16 cellular contexts compared by ENCODE assay signal in the genomic region with DNA sequence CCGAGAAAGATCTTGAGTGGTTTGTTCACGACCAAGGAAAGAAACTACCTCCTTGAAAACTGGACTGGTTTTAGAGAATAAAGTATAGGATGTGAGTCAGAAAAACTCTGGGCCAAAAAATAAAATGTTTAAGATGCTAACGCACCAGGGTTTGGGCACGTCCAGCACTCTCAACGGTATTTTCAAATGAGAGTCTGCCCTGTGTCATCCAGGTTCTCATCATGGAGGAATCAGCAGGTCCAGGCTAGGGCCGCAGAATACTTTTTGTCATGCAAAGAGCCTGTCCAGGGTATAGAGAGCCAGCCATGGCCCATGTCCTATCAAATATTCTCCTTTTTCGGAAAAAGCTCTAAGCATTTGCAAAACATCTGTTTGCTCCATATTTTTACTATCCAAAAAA. TPM values are rescaled to one million over a fixed set of nuclear protein-coding genes. Genes with fewer than 3 reads are reported as not detected.
DNase-seq lines count a peak whose midpoint lies in the region; ATAC-seq, FAIRE-seq and TF ChIP-seq lines count a peak whose summit lies in the region.
"Had no signal": no experiment of that assay in that cellular context is flagged by ENCODE, and none has a peak within 500 bp of the region (broad histone marks: within the 10 kb centered on the region; RNA-seq: fewer than 3 reads in every experiment).

No MANE protein-coding gene starts in this region.

- H3K4me3 ChIP-seq in SK-N-SH (ENCODE audit: low read depth in 2 of 2, low read length in 1 of 2) (no peak overlapping the region), H1 (ENCODE audit: extremely low read depth in 1 of 4, insufficient read depth in 2 of 4, low read depth in 3 of 4, low read length in 4 of 4) (peak overlapping the region in 1 of 4 experiments; percentile 78; a peak in 4 of 8 replicates), mesodermal cell (ENCODE audit: extremely low read depth, insufficient read depth, low read length, poor library complexity, severe bottlenecking) (peak overlapping the region; percentile 82), uterus (no peak overlapping the region)

- H4K8ac ChIP-seq in H1 (ENCODE audit: extremely low read depth, insufficient read depth, low read length), result no peak overlapping the region

- no peak overlapping the region for H3K18ac ChIP-seq in H1 (ENCODE audit: extremely low read depth, low read length)

- H3K79me1 ChIP-seq in H1 (ENCODE audit: low read depth, low read length), result peaks cover 16% of the 10 kb centered on the region

- H2BK12ac ChIP-seq in H1 (ENCODE audit: low read depth, low read length), result no peak overlapping the region

- no peak overlapping the region for H3K4ac ChIP-seq in H1 (replicated peaks; ENCODE audit: insufficient read length, low read depth, low read length)

- TF ChIP-seq POLR2A in H1 (IDR thresholded peaks at IDR 0.05; ENCODE audit: control extremely low read depth in 1 of 2, low read depth in 2 of 2, low read length in 2 of 2) (no peak), uterus (IDR thresholded peaks at IDR 0.05) (no peak)

- no peak overlapping the region for H3K14ac ChIP-seq in H1 (ENCODE audit: insufficient read length)

- no peak for DNase-seq in SK-N-SH
- DNase-seq in H1 (ENCODE audit: low read depth in 1 of 2, low spot score in 2 of 2), result no peak
- no peak for DNase-seq in uterus
- DNase-seq in OCI-M2 (lab: John Stamatoyannopoulos, UW; ENCODE audit: unreplicated experiment), result no peak
- DNase-seq in T-helper 2 cell, result no peak
- DNase-seq: 8988T; activated T-cell treated with anti-CD3 and anti-CD28 coated beads, Interleukin-2, amount 50 U/mL, for 1 hour; left cardiac atrium; NCI-H2227 treated with DMSO at 0.1 percent for 48 hours; nucleus accumbens; stimulated activated naive CD8-positive, alpha-beta T cell treated with anti-CD3 and anti-CD28 coated beads, Interleukin-15, Interleukin-2, amounts not matched to agents 100 U/mL and 50 U/mL, for 24 hours had no signal

- CTCF ChIA-PET in SK-N-SH (lab: Yijun Ruan, JAX) (interaction anchor here (1.0 to 2.5 kb wide), 2 partner anchors 62 to 182 kb away, joined by 3 to 9 read pairs; no protein-coding TSS in a partner anchor), H1 (lab: Charles Lee; ENCODE audit: partially characterized antibody) (interaction anchor here (0.7 to 17.5 kb wide), 4 partner anchors 19 to 183 kb away, joined by 3 to 258 read pairs (median 4); partner anchors contain the start of gene TIMM22)

- H3K27me3 ChIP-seq in SK-N-SH (ENCODE audit: insufficient read depth) (peaks cover 26% of the 10 kb centered on the region), H1 (replicated peaks in 1 of 4; ENCODE audit: control insufficient read depth in 3 of 4, extremely low read depth in 1 of 4, insufficient read depth in 3 of 4, low read length in 3 of 4) (no peaks in the 10 kb centered on the region), uterus (no peaks in the 10 kb centered on the region)

- H4K20me1 ChIP-seq in SK-N-SH (ENCODE audit: insufficient read depth), result peaks cover 22% of the 10 kb centered on the region
- H4K20me1 ChIP-seq in H1 (replicated peaks in 1 of 2; ENCODE audit: control insufficient read depth in 1 of 2, insufficient read depth in 2 of 2, low read length in 2 of 2), result peaks cover 7% of the 10 kb centered on the region in 2 experiments

- H3K27ac ChIP-seq in SK-N-SH (ENCODE audit: low read depth in 2 of 2, low read length in 1 of 2) (no peak overlapping the region; a peak in 1 of 4 replicates), H1 (ENCODE audit: low read depth, low read length) (no peak overlapping the region), mesodermal cell (ENCODE audit: low read depth, low read length, severe bottlenecking) (no peak overlapping the region), uterus (peak overlapping the region; percentile 28 to 83)
- H3K27ac ChIP-seq: VCaP had no signal

- H3K9me3 ChIP-seq in SK-N-SH (no peaks in the 10 kb centered on the region), H1 (ENCODE audit: insufficient read depth in 2 of 2, low read depth in 1 of 2, low read length in 1 of 2) (no peaks in the 10 kb centered on the region), mesodermal cell (ENCODE audit: control insufficient read depth, low read length) (no peaks in the 10 kb centered on the region), uterus (no peaks in the 10 kb centered on the region)

- no peak for TF ChIP-seq EP300 in SK-N-SH (IDR thresholded peaks at IDR 0.05; ENCODE audit: borderline replicate concordance in 1 of 2, low read depth in 1 of 2, low read length in 1 of 2)
- TF ChIP-seq EP300 in H1 (IDR thresholded peaks at IDR 0.05; ENCODE audit: borderline replicate concordance in 1 of 2, low read depth in 2 of 2, low read length in 2 of 2), result no peak

- H3F3A ChIP-seq in SK-N-SH (replicated peaks; ENCODE audit: insufficient read depth), result peaks cover 3% of the 10 kb centered on the region

- no peak overlapping the region for H2AK5ac ChIP-seq in H1 (ENCODE audit: low read depth, low read length)

- H2AFZ ChIP-seq in SK-N-SH (ENCODE audit: low read depth), result no peak overlapping the region
- no peak overlapping the region for H2AFZ ChIP-seq in H1 (ENCODE audit: low read length)

- H3K4me1 ChIP-seq in SK-N-SH (ENCODE audit: control insufficient read depth in 1 of 2, insufficient read depth in 2 of 2, low read depth in 1 of 2, low read length in 1 of 2), result peaks cover 0 to 16% of the 10 kb centered on the region in 2 experiments; a peak in 2 of 4 replicates
- H3K4me1 ChIP-seq in H1 (replicated peaks in 1 of 4; ENCODE audit: control insufficient read depth in 3 of 4, insufficient read depth in 4 of 4, low read length in 3 of 4), result peaks cover 8 to 27% (median 14%) of the 10 kb centered on the region in 4 experiments
- peaks cover 23% of the 10 kb centered on the region for H3K4me1 ChIP-seq in mesodermal cell (ENCODE audit: control insufficient read depth, insufficient read depth, low read length, poor library complexity, severe bottlenecking)
- peaks cover 0 to 4% of the 10 kb centered on the region in 2 donors for H3K4me1 ChIP-seq in uterus

- TF ChIP-seq CTCF in SK-N-SH (IDR thresholded peaks at IDR 0.05), result no peak
- no peak for TF ChIP-seq CTCF in H1 (IDR thresholded peaks at IDR 0.05; ENCODE audit: control extremely low read depth in 1 of 3, insufficient read depth in 1 of 3, low read depth in 1 of 3, low read length in 3 of 3)
- TF ChIP-seq CTCF in uterus (IDR thresholded peaks at IDR 0.05), result no peak

- POLR2A ChIA-PET in SK-N-SH (lab: Yijun Ruan, JAX), result no interaction called here
- POLR2A ChIA-PET in H1 (lab: Charles Lee; ENCODE audit: partially characterized antibody), result interaction anchor here (0.7 to 2.9 kb wide), 7 partner anchors 11 to 195 kb away, joined by 3 to 9 read pairs (median 3); partner anchors contain the start of genes GLOD4 and MRM3

- no peak overlapping the region for H2BK120ac ChIP-seq in H1 (replicated peaks; ENCODE audit: low read depth, low read length)

- no peak overlapping the region for H4K91ac ChIP-seq in H1 (replicated peaks; ENCODE audit: insufficient read length, low read length)

- TF ChIP-seq RAD21 in SK-N-SH (IDR thresholded peaks at IDR 0.05; ENCODE audit: low read length), result no peak
- no peak for TF ChIP-seq RAD21 in H1 (IDR thresholded peaks at IDR 0.05 in 1 of 2, conservative IDR thresholded peaks at IDR 0.05 in 1 of 2; ENCODE audit: low read depth in 2 of 2, low read length in 2 of 2)

- ATAC-seq in SK-N-SH treated with all-trans-retinoic acid at 6 μM for 48 hours (no peak), GM18909 (IDR thresholded peaks at IDR 0.05; ENCODE audit: poor library complexity, unreplicated experiment) (no peak)
- ATAC-seq: left cardiac atrium; stimulated activated naive CD8-positive, alpha-beta T cell treated with anti-CD3 and anti-CD28 coated beads, Interleukin-15, Interleukin-2, amounts not matched to agents 100 U/mL and 50 U/mL, for 24 hours had no signal

- FAIRE-seq in H1 (lab: Jason Lieb, UNC), result peak; percentile 63
- FAIRE-seq: GM12891 had no signal

- no peak overlapping the region; the same call in 1 of the 2 replicates for H3K9ac ChIP-seq in SK-N-SH
- no peak overlapping the region; a peak in 1 of 7 replicates for H3K9ac ChIP-seq in H1 (replicated peaks in 1 of 4; ENCODE audit: extremely low read depth in 1 of 4, low read depth in 3 of 4, low read length in 3 of 4)

- H3K36me3 ChIP-seq in SK-N-SH (replicated peaks in 1 of 2; ENCODE audit: control insufficient read depth in 1 of 2, insufficient read depth in 2 of 2, low read length in 1 of 2) (no peaks in the 10 kb centered on the region), H1 (ENCODE audit: control insufficient read depth in 2 of 4, insufficient read depth in 4 of 4, low read length in 3 of 4) (no peaks in the 10 kb centered on the region), mesodermal cell (ENCODE audit: control insufficient read depth, insufficient read depth, low read length) (peaks cover 12% of the 10 kb centered on the region), uterus (no peaks in the 10 kb centered on the region)

- H2BK20ac ChIP-seq in H1 (ENCODE audit: low read length), result no peak overlapping the region

- H3K4me2 ChIP-seq in SK-N-SH (peak overlapping the region; percentile 77; the same call in 1 of the 2 replicates), H1 (ENCODE audit: insufficient read depth in 1 of 2, low read depth in 2 of 2, low read length in 2 of 2) (peak overlapping the region; percentile 82 to 99)

- no peak overlapping the region for H3K56ac ChIP-seq in H1 (replicated peaks; ENCODE audit: insufficient read length, low read depth, low read length)

- WGBS in SK-N-SH (ENCODE audit: low lambda C conversion rate), result 39% methylated on average over 7 of the region's 7 CpGs
- 65% methylated on average over 7 of the region's 7 CpGs; no CpG with 5 or more reads in 1 of the 2 experiments for WGBS in H1 (ENCODE audit: extremely low coverage in 1 of 2, insufficient coverage in 1 of 2, insufficient read length in 1 of 2, insufficient replicate concordance in 2 of 2, low coverage in 1 of 2, low lambda C conversion rate in 2 of 2, missing lambda C conversion rate in 1 of 2), 2 experiments
- 45 to 50% methylated on average over 7 of the region's 7 CpGs for WGBS in mesodermal cell (ENCODE audit: insufficient coverage in 2 of 2), 2 experiments

- no peak overlapping the region for H2BK5ac ChIP-seq in H1 (ENCODE audit: low read depth, low read length)

- no peak overlapping the region for H2BK15ac ChIP-seq in H1 (ENCODE audit: low read length)

- H3K9me2 ChIP-seq in SK-N-SH, result no peaks in the 10 kb centered on the region

- peaks cover 7% of the 10 kb centered on the region for H3K23me2 ChIP-seq in H1 (ENCODE audit: low read depth, low read length)

- H3K79me2 ChIP-seq in SK-N-SH (ENCODE audit: insufficient read depth), result peaks cover 40% of the 10 kb centered on the region
- H3K79me2 ChIP-seq in H1 (ENCODE audit: control insufficient read depth in 1 of 2, insufficient read depth in 2 of 2, low read length in 2 of 2), result peaks cover 18 to 59% of the 10 kb centered on the region in 2 experiments

- no peak overlapping the region for H4K5ac ChIP-seq in H1 (ENCODE audit: insufficient read length, low read depth, low read length)

- intact Hi-C loops in uterus (cut with DNase I; ENCODE audit: low total_unique reads), result loop anchor here (10.0 kb wide), 1 partner anchor 92 kb away; no protein-coding TSS in a partner anchor

- H3K23ac ChIP-seq in H1 (ENCODE audit: insufficient read length), result no peak overlapping the region

RNA-seq across cellular contexts. Expression of gene NXN, which starts 2.4 kb away (rescaled TPM):
- polyA plus RNA-seq in SK-N-SH (2012; rRNA removed) (19.5 and 23.9 TPM in 2 replicates), H1 (2011; rRNA removed) (107 and 205 TPM in 2 replicates)
- polyA plus RNA-seq in SK-N-SH (2012; cell fraction: cytosol; rRNA removed), result 13.0 and 16.3 TPM in 2 replicates
- polyA plus RNA-seq in SK-N-SH (2012; cell fraction: nucleus; rRNA removed), result 16.6 and 20.7 TPM in 2 replicates
- total RNA-seq in H1 (2021; fragmentation: NEBNext Ultra II Directional; extraction: Animal tissue kit (Norgen Biotek cat#: 25700)), result 88.4 and 94.1 TPM in 2 replicates
- polyA plus RNA-seq in H1 (2011; cell fraction: cytosol; rRNA removed), result 64.0 TPM
- 91.0 TPM for polyA plus RNA-seq in H1 (2011; cell fraction: nucleus; rRNA removed)
- 66.9 to 74.9 TPM (median 72.0 TPM) in 4 replicates for polyA plus RNA-seq in H1 (2012, experiment 1 of 2)
- 66.3 TPM for polyA plus RNA-seq in H1 (2012, experiment 2 of 2)
- 53.1 TPM for polyA plus RNA-seq in H1 (2013, experiment 1 of 2)
- polyA plus RNA-seq in H1 (2013, experiment 2 of 2), result 63.6 TPM
- polyA minus RNA-seq in H1 (2011; rRNA and poly(A)+ RNA removed), result 85.6 and 114 TPM in 2 replicates
- 74.2 TPM for polyA minus RNA-seq in H1 (2011; cell fraction: cytosol; rRNA and poly(A)+ RNA removed)
- 46.8 TPM for polyA minus RNA-seq in H1 (2011; cell fraction: nucleus; rRNA and poly(A)+ RNA removed)
- 78.8 TPM for polyA plus RNA-seq in mesodermal cell (2013, experiment 1 of 2)
- 76.4 TPM for polyA plus RNA-seq in mesodermal cell (2013, experiment 2 of 2)
- total RNA-seq in uterus, result 10 to 100 TPM in 3 of 4 donors, 1 to 10 TPM in 1; 6.5 to 99.0 (median 49.9) TPM

RNA-seq across cellular contexts. Expression of gene TIMM22, which starts 19.8 kb away (rescaled TPM):
- polyA plus RNA-seq in SK-N-SH (2012; rRNA removed) (9.9 and 10.7 TPM in 2 replicates), H1 (2011; rRNA removed) (13.4 and 13.8 TPM in 2 replicates)
- polyA plus RNA-seq in SK-N-SH (2012; cell fraction: cytosol; rRNA removed), result 11.3 and 11.4 TPM in 2 replicates
- polyA plus RNA-seq in SK-N-SH (2012; cell fraction: nucleus; rRNA removed), result 5.0 and 5.2 TPM in 2 replicates
- 17.2 and 17.4 TPM in 2 replicates for total RNA-seq in H1 (2021; fragmentation: NEBNext Ultra II Directional; extraction: Animal tissue kit (Norgen Biotek cat#: 25700))
- polyA plus RNA-seq in H1 (2011; cell fraction: cytosol; rRNA removed), result 14.0 TPM
- 13.2 TPM for polyA plus RNA-seq in H1 (2011; cell fraction: nucleus; rRNA removed)
- polyA plus RNA-seq in H1 (2012, experiment 1 of 2), result 16.6 to 18.0 TPM (median 16.9 TPM) in 4 replicates
- polyA plus RNA-seq in H1 (2012, experiment 2 of 2), result 20.1 TPM
- polyA plus RNA-seq in H1 (2013, experiment 1 of 2), result 11.2 TPM
- 11.6 TPM for polyA plus RNA-seq in H1 (2013, experiment 2 of 2)
- 11.7 and 14.6 TPM in 2 replicates for polyA minus RNA-seq in H1 (2011; rRNA and poly(A)+ RNA removed)
- polyA minus RNA-seq in H1 (2011; cell fraction: cytosol; rRNA and poly(A)+ RNA removed), result 7.2 TPM
- polyA minus RNA-seq in H1 (2011; cell fraction: nucleus; rRNA and poly(A)+ RNA removed), result 18.9 TPM
- polyA plus RNA-seq in mesodermal cell (2013, experiment 1 of 2), result 14.5 TPM
- 13.0 TPM for polyA plus RNA-seq in mesodermal cell (2013, experiment 2 of 2)
- total RNA-seq in uterus, result 10 to 100 TPM in 2 of 4 donors, 1 to 10 TPM in 2; 5.1 to 17.1 (median 10.8) TPM

Comparison
In these comparisons a context has a peak if more than half of its experiments do, and no peak if none do; other contexts are left out.
1. H3K27ac ChIP-seq: peak in uterus (2 of 2); none in SK-N-SH (0 of 2), H1 (single experiment) and mesodermal cell (single experiment).